1 cellular context compared by ENCODE assay signal in genomic region chr4:167688660-167689142, GRCh38.
TF ChIP-seq lines count a peak whose summit lies in the region.

No MANE protein-coding gene starts in this region.

TF ChIP-seq in A549, 52 proteins besides CTCF, POLR2A, EP300 and RAD21 (continued from another document):
- TF ChIP-seq ELK1 (IDR thresholded peaks at IDR 0.05; ENCODE audit: low read depth, low read length) (no peak), ESRRA (IDR thresholded peaks at IDR 0.05; ENCODE audit: borderline replicate concordance, low read length) (no peak), SMC3 (IDR thresholded peaks at IDR 0.05) (no peak), GATA3 (IDR thresholded peaks at IDR 0.05; ENCODE audit: borderline replicate concordance) (no peak)
